ENCODE assay signal across 19 cellular contexts in the genomic region with DNA sequence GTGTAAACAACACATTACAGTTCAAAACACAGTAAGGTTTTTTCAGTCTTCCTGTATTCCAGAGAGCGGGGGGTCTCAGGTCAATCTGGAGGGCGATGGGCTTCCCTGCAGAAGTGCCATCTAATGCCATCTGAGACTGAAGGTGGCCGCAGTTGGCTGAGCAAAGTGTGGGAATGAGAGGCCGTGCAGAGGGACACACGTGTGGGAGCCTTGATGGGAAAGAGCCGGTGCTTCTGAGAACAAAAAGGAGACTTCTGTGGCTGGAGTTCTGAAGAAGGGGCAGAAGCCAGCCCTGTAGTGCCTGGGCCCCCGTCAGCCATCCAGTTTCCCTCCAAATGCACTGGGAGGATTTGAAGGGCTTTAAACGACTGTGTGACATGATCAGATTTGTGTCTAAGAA.
DNase-seq lines count a peak whose midpoint lies in the region; ATAC-seq and TF ChIP-seq lines count a peak whose summit lies in the region.
"Had no signal": no experiment of that assay in that cellular context is flagged by ENCODE, and none has a peak within 500 bp of the region (broad histone marks: within the 10 kb centered on the region; RNA-seq: fewer than 3 reads in every experiment).

No MANE protein-coding gene starts in this region.

- TF ChIP-seq CTCF in nephron progenitor cell (IDR thresholded peaks at IDR 0.05) = no peak

- H3K27me3 Mint-ChIP-seq in activated CD8-positive, alpha-beta memory T cell treated with anti-CD3 and anti-CD28 coated beads, Interleukin-2, amount 10 ng/mL, durations not matched to agents 7 days and 5 days = peaks cover 3% of the 10 kb centered on the region
- peaks cover 20% of the 10 kb centered on the region for H3K27me3 Mint-ChIP-seq in nephron progenitor cell (ENCODE audit: low read depth, poor library complexity)
- H3K27me3 Mint-ChIP-seq: CD4-positive, alpha-beta T cell had no signal

- peak; percentile 24 for DNase-seq in activated CD8-positive, alpha-beta memory T cell treated with anti-CD3 and anti-CD28 coated beads for 24 hours
- DNase-seq in activated CD8-positive, alpha-beta memory T cell treated with anti-CD3 and anti-CD28 coated beads, Interleukin-2, amount 10 ng/mL, durations not matched to agents 7 days and 5 days = no peak
- DNase-seq in nephron progenitor cell = no peak
- DNase-seq in stimulated activated CD8-positive, alpha-beta memory T cell treated with anti-CD3 and anti-CD28 coated beads, Interleukin-4, amount 100 ng/mL, for 48 hours = peak; percentile 1
- DNase-seq: AML-193; BE2C; CD4-positive, alpha-beta T cell; CD8-positive, alpha-beta memory T cell; DMS 273 treated with DMSO at 0.1 percent for 48 hours; DMS79; GDM1; GOT3 had no signal

- no peaks in the 10 kb centered on the region for H3K4me1 Mint-ChIP-seq in activated CD8-positive, alpha-beta memory T cell treated with anti-CD3 and anti-CD28 coated beads, Interleukin-2, amount 10 ng/mL, durations not matched to agents 7 days and 5 days
- H3K4me1 Mint-ChIP-seq in nephron progenitor cell = peaks cover 54% of the 10 kb centered on the region

- H3K4me3 Mint-ChIP-seq in activated CD8-positive, alpha-beta memory T cell treated with anti-CD3 and anti-CD28 coated beads, Interleukin-2, amount 10 ng/mL, durations not matched to agents 7 days and 5 days = no peak overlapping the region
- peak overlapping the region; percentile 32 for H3K4me3 Mint-ChIP-seq in nephron progenitor cell
- H3K4me3 Mint-ChIP-seq: CD14-positive monocyte; CD4-positive, alpha-beta T cell; CD8-positive, alpha-beta memory T cell; HFFc6 had no signal

- CTCF ChIA-PET in activated CD8-positive, alpha-beta memory T cell treated with anti-CD3 and anti-CD28 coated beads, Interleukin-2, amount 10 ng/mL, durations not matched to agents 7 days and 5 days (lab: Charles Lee) = interaction anchor here (1.5 kb wide), 1 partner anchor 11 kb away, joined by 5 read pairs; no protein-coding TSS in a partner anchor

- no peak overlapping the region for H3K27ac Mint-ChIP-seq in activated CD8-positive, alpha-beta memory T cell treated with anti-CD3 and anti-CD28 coated beads, Interleukin-2, amount 10 ng/mL, durations not matched to agents 7 days and 5 days
- H3K27ac Mint-ChIP-seq in nephron progenitor cell = peak overlapping the region; percentile 50
- H3K27ac Mint-ChIP-seq: CD4-positive, alpha-beta T cell; CD8-positive, alpha-beta memory T cell; HFFc6 had no signal

- no peaks in the 10 kb centered on the region for H3K36me3 Mint-ChIP-seq in activated CD8-positive, alpha-beta memory T cell treated with anti-CD3 and anti-CD28 coated beads, Interleukin-2, amount 10 ng/mL, durations not matched to agents 7 days and 5 days
- H3K36me3 Mint-ChIP-seq in nephron progenitor cell (ENCODE audit: low read depth) = no peaks in the 10 kb centered on the region
- H3K36me3 Mint-ChIP-seq: CD14-positive monocyte; CD8-positive, alpha-beta memory T cell had no signal

- ATAC-seq in activated CD8-positive, alpha-beta memory T cell treated with anti-CD3 and anti-CD28 coated beads, Interleukin-2, amount 10 ng/mL, durations not matched to agents 7 days and 5 days = no peak
- ATAC-seq in HG03095 (IDR thresholded peaks at IDR 0.05; ENCODE audit: unreplicated experiment) = no peak
- ATAC-seq in GM21528 (IDR thresholded peaks at IDR 0.05; ENCODE audit: low FRiP score, unreplicated experiment) = no peak
- ATAC-seq in HG03039 (IDR thresholded peaks at IDR 0.05; ENCODE audit: unreplicated experiment) = no peak
- ATAC-seq in HG03139 (IDR thresholded peaks at IDR 0.05; ENCODE audit: unreplicated experiment) = no peak
- ATAC-seq: GM12878 had no signal

- H3K9me3 Mint-ChIP-seq in activated CD8-positive, alpha-beta memory T cell treated with anti-CD3 and anti-CD28 coated beads, Interleukin-2, amount 10 ng/mL, durations not matched to agents 7 days and 5 days (ENCODE audit: low read depth) = no peaks in the 10 kb centered on the region
- H3K9me3 Mint-ChIP-seq in nephron progenitor cell = no peaks in the 10 kb centered on the region
- H3K9me3 Mint-ChIP-seq: CD14-positive monocyte; CD4-positive, alpha-beta T cell; CD8-positive, alpha-beta memory T cell; HFFc6 had no signal

Comparison
In these comparisons a context has a peak if more than half of its experiments do, and no peak if none do; other contexts are left out.
1. DNase-seq: peak in activated CD8-positive, alpha-beta memory T cell treated with anti-CD3 and anti-CD28 coated beads for 24 hours (single experiment) and stimulated activated CD8-positive, alpha-beta memory T cell treated with anti-CD3 and anti-CD28 coated beads, Interleukin-4, amount 100 ng/mL, for 48 hours (single experiment); none in activated CD8-positive, alpha-beta memory T cell treated with anti-CD3 and anti-CD28 coated beads, Interleukin-2, amount 10 ng/mL, durations not matched to agents 7 days and 5 days (single experiment) and nephron progenitor cell (single experiment).